Comparison of ENCODE assay signal across 8 cellular contexts in the genomic region with DNA sequence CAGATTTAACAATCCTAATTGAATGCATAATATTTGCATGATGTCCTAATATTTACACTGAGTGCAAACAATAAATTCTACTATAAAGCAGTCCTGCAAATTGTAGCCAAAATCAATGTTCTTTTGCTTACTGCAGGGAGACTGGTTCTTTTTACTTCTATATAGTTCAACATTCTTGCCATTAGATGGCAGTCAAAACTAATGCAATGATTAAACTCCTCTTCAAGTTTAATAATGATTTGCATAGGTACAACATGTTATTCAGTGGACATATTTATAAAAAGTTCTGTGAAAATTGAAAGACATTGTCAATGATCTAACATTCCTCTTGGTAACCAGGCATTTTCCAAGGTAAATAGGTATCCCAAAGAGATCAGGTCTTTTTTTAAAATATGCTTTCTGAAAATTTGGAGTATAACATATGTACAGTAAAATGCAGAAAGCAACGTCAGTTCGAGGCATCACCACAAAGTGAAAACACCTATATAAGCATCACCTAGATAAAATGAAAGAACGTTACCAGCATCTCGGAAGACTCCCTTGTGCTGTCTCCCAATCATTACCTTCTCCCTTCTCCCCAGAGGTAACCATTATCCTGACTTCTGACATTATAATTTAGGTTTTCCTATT. TPM values are rescaled to one million over a fixed set of nuclear protein-coding genes. Genes with fewer than 3 reads are reported as not detected.
DNase-seq lines count a peak whose midpoint lies in the region; ATAC-seq, FAIRE-seq and TF ChIP-seq lines count a peak whose summit lies in the region.

No MANE protein-coding gene starts in this region.

- dilution Hi-C loops in keratinocyte (cut with MboI; ENCODE audit: extremely low pct_ligation_motif_present, low sequenced_read_pairs), result no loop called here

- in situ Hi-C loops in GM23248 (cut with MboI) (loop anchor here (10.0 kb wide), 1 partner anchor 397 kb away; no protein-coding TSS in a partner anchor), K562 (cut with MboI) (loop anchor here (10.0 kb wide), 2 partner anchors 133 to 397 kb away; no protein-coding TSS in a partner anchor), transverse colon (cut with MboI; ENCODE audit: low pct_ligation_motif_present in 1 of 4, low pct_unique_long_range_greater_than_20kb in 1 of 4, low sequenced_read_pairs in 3 of 4) (loop anchor here (10.0 to 25.0 kb wide), 5 partner anchors 126 to 399 kb away; no protein-coding TSS in a partner anchor)

- peak; percentile 16 for DNase-seq in AG09319 (ENCODE audit: extremely low read depth, low read depth)
- peak; percentile 62 for DNase-seq in GM23248
- DNase-seq in NCI-H2227 treated with DMSO at 0.1 percent for 48 hours (lab: John Stamatoyannopoulos, UW), result peak; percentile 26
- DNase-seq in K562 (ENCODE audit: extremely low read depth in 1 of 4, low spot score in 3 of 4), result peak; percentile 22 to 52 (median 38)
- DNase-seq in keratinocyte (ENCODE audit: low read depth, low spot score), result no peak
- DNase-seq in transverse colon, result no peak
- no peak for DNase-seq in HK-2 (ENCODE audit: unreplicated experiment)

- H3K4me2 ChIP-seq in GM23248 (ENCODE audit: unreplicated experiment), result no peak overlapping the region
- no peak overlapping the region for H3K4me2 ChIP-seq in K562 (ENCODE audit: insufficient read depth, low read length)
- peak overlapping the region; percentile 34 for H3K4me2 ChIP-seq in keratinocyte (ENCODE audit: control insufficient read depth, extremely low read depth, insufficient read depth, low read depth, low read length)

- H3K27me3 ChIP-seq in GM23248 (replicated peaks; ENCODE audit: insufficient read depth) (no peaks in the 10 kb centered on the region), K562 (ENCODE audit: control insufficient read depth in 2 of 2, insufficient read depth in 2 of 2, low read length in 2 of 2) (no peaks in the 10 kb centered on the region), keratinocyte (ENCODE audit: control insufficient read depth, extremely low read depth, insufficient read depth, low read length) (peaks cover 6% of the 10 kb centered on the region), transverse colon (no peaks in the 10 kb centered on the region)

- H3K4me1 ChIP-seq in GM23248 (ENCODE audit: insufficient read depth) (peaks cover 12% of the 10 kb centered on the region), K562 (replicated peaks in 1 of 2; ENCODE audit: control insufficient read depth in 2 of 2, insufficient read depth in 2 of 2, low read length in 2 of 2) (peaks cover 0 to 8% of the 10 kb centered on the region in 2 experiments; a peak in 2 of 5 replicates), keratinocyte (ENCODE audit: control insufficient read depth, extremely low read depth, insufficient read depth, low read length) (peaks cover 3% of the 10 kb centered on the region), transverse colon (peaks cover 0 to 13% (median 3%) of the 10 kb centered on the region in 4 donors)

- no peaks in the 10 kb centered on the region for H3K9me1 ChIP-seq in K562 (ENCODE audit: control insufficient read depth, insufficient read depth, low read length)
- no peaks in the 10 kb centered on the region for H3K9me1 ChIP-seq in keratinocyte (ENCODE audit: control insufficient read depth, extremely low read depth, insufficient read depth, low read length)

- H3K9me3 ChIP-seq in GM23248 (ENCODE audit: low read depth), result no peaks in the 10 kb centered on the region
- H3K9me3 ChIP-seq in K562 (replicated peaks; ENCODE audit: control insufficient read depth, insufficient read depth, low read depth, low read length), result peaks cover 4% of the 10 kb centered on the region
- H3K9me3 ChIP-seq in keratinocyte (ENCODE audit: control insufficient read depth, low read depth, low read length), result no peaks in the 10 kb centered on the region
- no peaks in the 10 kb centered on the region for H3K9me3 ChIP-seq in transverse colon

- POLR2A ChIA-PET in K562 (lab: Yijun Ruan, JAX), result interaction anchor here (0.8 kb wide), 1 partner anchor 406 kb away, joined by 4 read pairs; no protein-coding TSS in a partner anchor

- FAIRE-seq in K562 (lab: Jason Lieb, UNC), result peak; percentile 76
- no peak for FAIRE-seq in keratinocyte (lab: Jason Lieb, UNC)

- WGBS in GM23248 (ENCODE audit: low coverage in 1 of 2, low lambda C conversion rate in 2 of 2, missing lambda C conversion rate in 2 of 2), 2 experiments, result 32 to 39% methylated on average over 4 of the region's 4 CpGs
- WGBS in K562 (ENCODE audit: insufficient coverage, low coverage, missing lambda C conversion rate), result 0% methylated on average over 4 of the region's 4 CpGs
- 36 to 51% methylated on average over 4 of the region's 4 CpGs for WGBS in transverse colon (ENCODE audit: low coverage in 1 of 2), 2 donors

- H3K36me3 ChIP-seq in GM23248 (ENCODE audit: low read depth) (no peaks in the 10 kb centered on the region), K562 (ENCODE audit: control insufficient read depth, insufficient read depth, low read length) (no peaks in the 10 kb centered on the region), keratinocyte (ENCODE audit: control insufficient read depth in 2 of 2, extremely low read depth in 1 of 2, insufficient read depth in 2 of 2, low read length in 2 of 2) (no peaks in the 10 kb centered on the region), transverse colon (no peaks in the 10 kb centered on the region)

- H3K27ac ChIP-seq in GM23248 (no peak overlapping the region), K562 (ENCODE audit: extremely low read depth, low read depth, low read length) (no peak overlapping the region), keratinocyte (ENCODE audit: control insufficient read depth, insufficient read depth, low read length) (no peak overlapping the region), transverse colon (no peak overlapping the region)

- ATAC-seq in K562 (peak; percentile 85), HG03460 (IDR thresholded peaks at IDR 0.05; ENCODE audit: unreplicated experiment) (no peak)

- peaks cover 17% of the 10 kb centered on the region for H3F3A ChIP-seq in GM23248 (ENCODE audit: insufficient read depth)

- no peaks in the 10 kb centered on the region for H3K9me2 ChIP-seq in GM23248 (ENCODE audit: insufficient read depth)

- TF ChIP-seq POLR2A in K562 (conservative IDR thresholded peaks at IDR 0.05) (no peak), transverse colon (IDR thresholded peaks at IDR 0.05) (no peak)

- CTCF ChIA-PET in K562 (lab: Yijun Ruan, JAX; ENCODE audit: low intra/inter-chr PET ratio), result interaction anchor here (0.6 to 3.2 kb wide), 10 partner anchors 16 to 436 kb away, joined by 3 to 15 read pairs (median 3); no protein-coding TSS in a partner anchor

- H3K79me2 ChIP-seq in GM23248 (ENCODE audit: insufficient read depth) (no peaks in the 10 kb centered on the region), K562 (ENCODE audit: control insufficient read depth, insufficient read depth, low read length) (no peaks in the 10 kb centered on the region), keratinocyte (ENCODE audit: control insufficient read depth, insufficient read depth, low read length) (no peaks in the 10 kb centered on the region)

- TF ChIP-seq EP300 in K562 (IDR thresholded peaks at IDR 0.05; ENCODE audit: low read length), result no peak
- no peak for TF ChIP-seq EP300 in transverse colon (IDR thresholded peaks at IDR 0.05; ENCODE audit: low read depth)

- H4K20me1 ChIP-seq in GM23248 (ENCODE audit: insufficient read depth) (no peaks in the 10 kb centered on the region), K562 (replicated peaks; ENCODE audit: control insufficient read depth, insufficient read depth, low read length) (no peaks in the 10 kb centered on the region), keratinocyte (ENCODE audit: control insufficient read depth, extremely low read depth, insufficient read depth, low read length) (no peaks in the 10 kb centered on the region)

- no peak overlapping the region for H2AFZ ChIP-seq in GM23248
- no peak overlapping the region for H2AFZ ChIP-seq in K562 (ENCODE audit: low read depth, low read length)
- no peak overlapping the region for H2AFZ ChIP-seq in keratinocyte (ENCODE audit: control insufficient read depth, low read length)

- H3K4me3 ChIP-seq in GM23248 (no peak overlapping the region), K562 (no peak overlapping the region), keratinocyte (ENCODE audit: control insufficient read depth in 2 of 3, extremely low read depth in 1 of 3, insufficient read depth in 2 of 3, low read depth in 1 of 3, low read length in 3 of 3) (no peak overlapping the region), transverse colon (no peak overlapping the region)

- H3K9ac ChIP-seq in GM23248, result no peak overlapping the region
- no peak overlapping the region for H3K9ac ChIP-seq in K562 (ENCODE audit: insufficient read depth in 1 of 2, low read depth in 2 of 2, low read length in 2 of 2)
- no peak overlapping the region for H3K9ac ChIP-seq in keratinocyte (ENCODE audit: control insufficient read depth, extremely low read depth, insufficient read depth, low read length)

- intact Hi-C loops in K562 (cut with micrococcal nuclease), result loop anchor here (1.0 to 5.0 kb wide), 7 partner anchors 131 to 412 kb away; no protein-coding TSS in a partner anchor
- intact Hi-C loops in transverse colon (cut with DNase I; ENCODE audit: low total_unique reads), result no loop called here

- peak; percentile 44 for TF ChIP-seq CTCF in AG09319 (IDR thresholded peaks at IDR 0.05; ENCODE audit: low read depth, low read length)
- peak; percentile 40 to 80 (median 41); a peak in 4 of 6 replicates for TF ChIP-seq CTCF in K562 (IDR thresholded peaks at IDR 0.05 in 2 of 3, conservative IDR thresholded peaks at IDR 0.05 in 1 of 3; ENCODE audit: insufficient read depth in 2 of 3, low read depth in 1 of 3, low read length in 3 of 3)
- TF ChIP-seq CTCF in keratinocyte (optimal IDR thresholded peaks at IDR 0.05 in 1 of 3, IDR thresholded peaks at IDR 0.05 in 1 of 3, conservative IDR thresholded peaks at IDR 0.05 in 1 of 3; ENCODE audit: extremely low read depth in 1 of 3, insufficient read depth in 2 of 3, low read length in 3 of 3), result peak in 2 of 3 experiments; percentile 37 to 42
- TF ChIP-seq CTCF in transverse colon (IDR thresholded peaks at IDR 0.05), result peak; percentile 57 to 72 (median 67)

- BruUV-seq in K562 (replicated peaks; lab: Mats Ljungman, UMichigan), result no TSS peak

- TF ChIP-seq RAD21 in K562 (CRISPR knock-in tag; conservative IDR thresholded peaks at IDR 0.05 in 1 of 2, IDR thresholded peaks at IDR 0.05 in 1 of 2), result peak; percentile 93 to 94

RNA-seq across cellular contexts. Expression of a gene that starts 9.8 kb away (rescaled TPM):
- total RNA-seq in GM23248 (2014; rRNA removed; shearing (Covaris generic)), result 22.4 and 22.6 TPM in 2 replicates
- polyA plus RNA-seq in GM23248 (2016; fragmentation: Nextera tagmentation; extraction: Ambion mirVana), result 16.9 and 19.1 TPM in 2 replicates
- 2.6 and 11.8 TPM in 2 replicates for total RNA-seq in K562 (2011; cell fraction: chromatin; rRNA removed; ENCODE audit: low replicate concordance)
- 1.0 and 2.1 TPM in 2 replicates for total RNA-seq in K562 (2011; cell fraction: nucleolus; rRNA removed)
- total RNA-seq in K562 (2011; cell fraction: nucleoplasm; rRNA removed), result 5.1 and 7.2 TPM in 2 replicates
- 4.4 and 5.9 TPM in 2 replicates for total RNA-seq in K562 (2014; rRNA removed)
- 6.1 and 6.6 TPM in 2 replicates for total RNA-seq in K562 (2014; rRNA removed; fragmentation: Illumina TruSeq; extraction: Trizol)
- total RNA-seq in K562 (2015; rRNA removed; fragmentation: Illumina TruSeq; extraction: Trizol), result 5.3 and 6.1 TPM in 2 replicates
- 4.4 TPM in 2 replicates for total RNA-seq in K562 (2021)
- polyA plus RNA-seq in K562 (2011; rRNA removed), result 6.9 and 9.6 TPM in 2 replicates
- polyA plus RNA-seq in K562 (2011; cell fraction: cytosol; rRNA removed), result 1.4 and 4.7 TPM in 2 replicates
- polyA plus RNA-seq in K562 (2011; cell fraction: nucleus; rRNA removed), result 6.6 and 16.4 TPM in 2 replicates
- 3.7 and 4.0 TPM in 2 replicates for polyA plus RNA-seq in K562 (2012)
- 5.9 and 6.7 TPM in 2 replicates for polyA plus RNA-seq in K562 (2014; fragmentation: Illumina TruSeq; extraction: Trizol)
- 1 to 10 TPM; 1.4 to 2.3 TPM for polyA plus RNA-seq in K562 (2014; fragmentation: Nextera tagmentation; extraction: Ambion mirVana)
- 4.1 and 4.7 TPM in 2 replicates for polyA plus RNA-seq in K562 (2014; rRNA removed)
- polyA minus RNA-seq in K562 (2011; rRNA and poly(A)+ RNA removed), result 10.4 and 19.9 TPM in 2 replicates
- polyA minus RNA-seq in K562 (2011; cell fraction: cytosol; rRNA and poly(A)+ RNA removed), result 2.9 and 3.9 TPM in 2 replicates
- polyA minus RNA-seq in K562 (2011; cell fraction: nucleus; rRNA and poly(A)+ RNA removed), result 6.1 and 20.2 TPM in 2 replicates
- 13.0 to 22.9 TPM (median 16.6 TPM) in 3 replicates for polyA plus RNA-seq in keratinocyte
- 52.4 TPM for polyA plus RNA-seq in keratinocyte (2011; ENCODE audit: low read depth)
- 9.8 and 18.2 TPM in 2 replicates for polyA plus RNA-seq in keratinocyte (2011; cell fraction: cytosol; rRNA removed)
- polyA plus RNA-seq in keratinocyte (2011; cell fraction: nucleus; rRNA removed), result 18.6 and 29.5 TPM in 2 replicates
- 10.9 and 12.7 TPM in 2 replicates for polyA plus RNA-seq in keratinocyte (2012; ENCODE audit: low replicate concordance)
- 5.3 to 24.7 TPM (median 12.7 TPM) in 3 replicates for polyA minus RNA-seq in keratinocyte
- polyA minus RNA-seq in keratinocyte (2011; cell fraction: cytosol; rRNA and poly(A)+ RNA removed), result 8.2 TPM
- 12.7 and 23.3 TPM in 2 replicates for polyA minus RNA-seq in keratinocyte (2011; cell fraction: nucleus; rRNA and poly(A)+ RNA removed)
- 10 to 100 TPM; 31.0 to 69.4 (median 49.0) TPM for total RNA-seq in transverse colon

Comparison
In these comparisons a context has a peak if more than half of its experiments do, and no peak if none do; other contexts are left out.
1. DNase-seq: peak in AG09319 (single experiment), GM23248 (single experiment), NCI-H2227 treated with DMSO at 0.1 percent for 48 hours (single experiment) and K562 (4 of 4); none in keratinocyte (single experiment), transverse colon (single experiment) and HK-2 (single experiment).
2. Peak in every context shown above with its lines, with median percentiles within 50 percentile points of each other: CTCF ChIP-seq.